18 cellular contexts compared by ENCODE assay signal in genomic region chr15:99669250-99669649, GRCh38.
DNase-seq lines count a peak whose midpoint lies in the region; ATAC-seq, FAIRE-seq and TF ChIP-seq lines count a peak whose summit lies in the region.
"Had no signal": no experiment of that assay in that cellular context is flagged by ENCODE, and none has a peak within 500 bp of the region (broad histone marks: within the 10 kb centered on the region; RNA-seq: fewer than 3 reads in every experiment).

No MANE protein-coding gene starts in this region.

- CTCF ChIA-PET in HepG2 (lab: Yijun Ruan, JAX; ENCODE audit: low intra/inter-chr PET ratio, low total read pairs): no interaction called here
- CTCF ChIA-PET in WTC11 (lab: Charles Lee): no interaction called here

- H3K9me3 ChIP-seq in HepG2 (ENCODE audit: low read length): no peaks in the 10 kb centered on the region
- H3K9me3 ChIP-seq in right lobe of liver: no peaks in the 10 kb centered on the region
- H3K9me3 ChIP-seq in mesodermal cell (ENCODE audit: control insufficient read depth, low read length): no peaks in the 10 kb centered on the region
- H3K9me3 ChIP-seq: Caco-2 had no signal

- H3K27ac ChIP-seq in HepG2 (ENCODE audit: extremely low read length, insufficient read depth, low read length) (peak overlapping the region; percentile 54), right lobe of liver (no peak overlapping the region), mesodermal cell (ENCODE audit: low read depth, low read length, severe bottlenecking) (peak overlapping the region; percentile 37)
- H3K27ac ChIP-seq: C4-2B had no signal

- peaks cover 2 to 13% of the 10 kb centered on the region in 2 experiments; a peak in 4 of 5 replicates for H3K36me3 ChIP-seq in HepG2 (replicated peaks in 1 of 2; ENCODE audit: control insufficient read depth in 1 of 2, insufficient read depth in 2 of 2, low read length in 2 of 2)
- no peaks in the 10 kb centered on the region for H3K36me3 ChIP-seq in right lobe of liver
- H3K36me3 ChIP-seq in mesodermal cell (ENCODE audit: control insufficient read depth, insufficient read depth, low read length): peaks cover 27% of the 10 kb centered on the region

- H3K79me2 ChIP-seq in HepG2 (ENCODE audit: insufficient read depth, low read length): no peaks in the 10 kb centered on the region

- POLR2A ChIA-PET in HepG2 (lab: Yijun Ruan, JAX): interaction anchor here (2.3 kb wide), 1 partner anchor 64 kb away, joined by 10 read pairs; the partner anchor contains the start of gene LYSMD4
- POLR2A ChIA-PET in WTC11 (lab: Charles Lee): no interaction called here

- ATAC-seq in HepG2 (peak; percentile 65), right lobe of liver (no peak), left cardiac atrium (peak; percentile 71), WTC11 (no peak)
- ATAC-seq: Panc1 had no signal

- TF ChIP-seq RAD21 in HepG2 (CRISPR knock-in tag; IDR thresholded peaks at IDR 0.05): no peak

- peaks cover 28% of the 10 kb centered on the region for H3K4me1 ChIP-seq in HepG2 (ENCODE audit: insufficient read depth, low read length)
- peaks cover 0 to 33% (median 4%) of the 10 kb centered on the region in 4 donors for H3K4me1 ChIP-seq in right lobe of liver
- H3K4me1 ChIP-seq in mesodermal cell (ENCODE audit: control insufficient read depth, insufficient read depth, low read length, poor library complexity, severe bottlenecking): no peaks in the 10 kb centered on the region
- H3K4me1 ChIP-seq: Caco-2 had no signal

- intact Hi-C loops in HepG2 (cut with micrococcal nuclease; ENCODE audit: unreplicated experiment) (no loop called here), right lobe of liver (cut with DNase I) (no loop called here), left cardiac atrium (cut with DNase I) (no loop called here)

- H3K4me3 Mint-ChIP-seq in WTC11: no peak overlapping the region
- H3K4me3 Mint-ChIP-seq: H9 had no signal

- BruUV-seq in HepG2 (replicated peaks; lab: Mats Ljungman, UMichigan): no TSS peak

- FAIRE-seq in HepG2 (lab: Jason Lieb, UNC): peak; percentile 30
- FAIRE-seq: A204.1 had no signal

- peaks cover 7% of the 10 kb centered on the region for H3K9me3 Mint-ChIP-seq in WTC11

- DNase-seq in HepG2 (ENCODE audit: low spot score): peak; percentile 53
- DNase-seq in right lobe of liver: no peak
- no peak for DNase-seq in left cardiac atrium
- DNase-seq in WTC11 (ENCODE audit: low spot score): no peak
- DNase-seq in stimulated activated CD4-positive, alpha-beta T cell treated with anti-CD3 and anti-CD28 coated beads, Interleukin-2, amount 100 ng/mL, for 48 hours: no peak
- DNase-seq in NCI-H2081 treated with DMSO at 0.1 percent for 48 hours (lab: John Stamatoyannopoulos, UW): no peak
- no peak for DNase-seq in iPS-NIHi7 (ENCODE audit: extremely low spot score)
- DNase-seq: Caco-2, DMS53, H9, Karpas-422, NCI-H187 treated with DMSO at 0.1 percent for 48 hours, NCI-H2171, NCI-H774 had no signal

- no peaks in the 10 kb centered on the region for H3K27me3 ChIP-seq in HepG2 (ENCODE audit: control insufficient read depth in 1 of 2, insufficient read depth in 2 of 2, low read length in 2 of 2)
- H3K27me3 ChIP-seq in right lobe of liver: no peaks in the 10 kb centered on the region

- TF ChIP-seq CTCF in HepG2 (CRISPR knock-in tag; IDR thresholded peaks at IDR 0.05) (no peak), right lobe of liver (IDR thresholded peaks at IDR 0.05) (no peak), WTC11 (IDR thresholded peaks at IDR 0.05) (no peak)

- H3K36me3 Mint-ChIP-seq in WTC11: peaks cover 19% of the 10 kb centered on the region

- no peaks in the 10 kb centered on the region for H3K27me3 Mint-ChIP-seq in WTC11 (ENCODE audit: low read depth)

- no peak overlapping the region for H3K4me2 ChIP-seq in HepG2 (ENCODE audit: low read depth, low read length)

- no peak overlapping the region for H3K4me3 ChIP-seq in HepG2 (replicated peaks in 1 of 3; ENCODE audit: insufficient read depth in 1 of 3, low read depth in 2 of 3, low read length in 3 of 3)
- no peak overlapping the region for H3K4me3 ChIP-seq in right lobe of liver
- H3K4me3 ChIP-seq in mesodermal cell (ENCODE audit: extremely low read depth, insufficient read depth, low read length, poor library complexity, severe bottlenecking): no peak overlapping the region

- no peak overlapping the region for H2AFZ ChIP-seq in HepG2 (ENCODE audit: low read length)

- no peak for TF ChIP-seq POLR2A in HepG2 (IDR thresholded peaks at IDR 0.05; ENCODE audit: insufficient read depth in 1 of 2, low read depth in 2 of 2, low read length in 2 of 2)
- no peak for TF ChIP-seq POLR2A in right lobe of liver (IDR thresholded peaks at IDR 0.05)

- H3K27ac Mint-ChIP-seq in WTC11: no peak overlapping the region

- in situ Hi-C loops in HepG2 (cut with HindIII; ENCODE audit: extremely low pct_ligation_motif_present, low pct_unique_long_range_greater_than_20kb): no loop called here

- no peaks in the 10 kb centered on the region for H4K20me1 ChIP-seq in HepG2 (ENCODE audit: insufficient read depth, low read length)

- H3K4me1 Mint-ChIP-seq in WTC11: peaks cover 2% of the 10 kb centered on the region; the same call in 1 of the 2 replicates
- H3K4me1 Mint-ChIP-seq: H9 had no signal

- no peak for TF ChIP-seq EP300 in HepG2 (IDR thresholded peaks at IDR 0.05; ENCODE audit: low read depth in 2 of 2, low read length in 2 of 2)
- no peak for TF ChIP-seq EP300 in HepG2 (CRISPR knock-in tag; IDR thresholded peaks at IDR 0.05; ENCODE audit: borderline replicate concordance)

- H3K9ac ChIP-seq in HepG2 (ENCODE audit: insufficient read depth, low read depth, low read length): no peak overlapping the region

- WGBS in HepG2 (ENCODE audit: low lambda C conversion rate): 93% methylated on average over 1 of the region's 1 CpG
- 100% methylated on average over 1 of the region's 1 CpG for WGBS in right lobe of liver (ENCODE audit: insufficient coverage, low coverage, low lambda C conversion rate, missing lambda C conversion rate)
- no CpG with 5 or more reads among the region's 1 CpG for WGBS in mesodermal cell (ENCODE audit: insufficient coverage in 2 of 2), 2 experiments

TF ChIP-seq in HepG2, 621 proteins besides CTCF, POLR2A, EP300 and RAD21:
- TF ChIP-seq RNF2 (conservative IDR thresholded peaks at IDR 0.05; ENCODE audit: low read depth): no peak
- TF ChIP-seq FOXP1 (IDR thresholded peaks at IDR 0.05): no peak
- TF ChIP-seq FOXP1 (CRISPR knock-in tag; IDR thresholded peaks at IDR 0.05): peak; percentile 23; the same call in 1 of the 2 replicates

TF ChIP-seq in WTC11, 78 proteins besides CTCF, POLR2A, EP300 and RAD21:
- no peak for TF ChIP-seq E2F4 (CRISPR knock-in tag; IDR thresholded peaks at IDR 0.05; ENCODE audit: borderline replicate concordance, low read depth)
- no peak for TF ChIP-seq NFE2L1 (CRISPR knock-in tag; IDR thresholded peaks at IDR 0.05)

Comparison
In these comparisons a context has a peak if more than half of its experiments do, and no peak if none do; other contexts are left out.
1. ATAC-seq: peak in HepG2 (single experiment) and left cardiac atrium (2 of 2); none in right lobe of liver (0 of 4) and WTC11 (single experiment).
2. H3K27ac ChIP-seq: peak in HepG2 (single experiment) and mesodermal cell (single experiment); none in right lobe of liver (0 of 3).